Comparison of ENCODE assay signal across 2 cellular contexts in genomic region chr4:89283975-89284556, GRCh38.
TF ChIP-seq lines count a peak whose summit lies in the region.

No MANE protein-coding gene starts in this region.

TF ChIP-seq in K562, 482 proteins besides CTCF, POLR2A, EP300 and RAD21 (continued from another document):
- TF ChIP-seq REST (CRISPR knock-in tag; IDR thresholded peaks at IDR 0.05; ENCODE audit: low read depth) (no peak), TEAD2 (tag; IDR thresholded peaks at IDR 0.05) (no peak), TFAM (CRISPR knock-in tag; conservative IDR thresholded peaks at IDR 0.05) (no peak), RBM17 (IDR thresholded peaks at IDR 0.05; ENCODE audit: borderline replicate concordance, low read depth, low read length) (no peak)
- TF ChIP-seq, protein P1, sequence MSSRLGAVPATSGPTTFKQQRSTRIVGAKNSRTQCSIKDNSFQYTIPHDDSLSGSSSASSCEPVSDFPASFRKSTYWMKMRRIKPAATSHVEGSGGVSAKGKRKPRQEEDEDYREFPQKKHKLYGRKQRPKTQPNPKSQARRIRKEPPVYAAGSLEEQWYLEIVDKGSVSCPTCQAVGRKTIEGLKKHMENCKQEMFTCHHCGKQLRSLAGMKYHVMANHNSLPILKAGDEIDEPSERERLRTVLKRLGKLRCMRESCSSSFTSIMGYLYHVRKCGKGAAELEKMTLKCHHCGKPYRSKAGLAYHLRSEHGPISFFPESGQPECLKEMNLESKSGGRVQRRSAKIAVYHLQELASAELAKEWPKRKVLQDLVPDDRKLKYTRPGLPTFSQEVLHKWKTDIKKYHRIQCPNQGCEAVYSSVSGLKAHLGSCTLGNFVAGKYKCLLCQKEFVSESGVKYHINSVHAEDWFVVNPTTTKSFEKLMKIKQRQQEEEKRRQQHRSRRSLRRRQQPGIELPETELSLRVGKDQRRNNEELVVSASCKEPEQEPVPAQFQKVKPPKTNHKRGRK (tag; IDR thresholded peaks at IDR 0.05), result no peak

TF ChIP-seq in GM12891, 5 proteins besides CTCF, POLR2A, EP300 and RAD21 (continued from another document):
- no peak for TF ChIP-seq SPI1 (IDR thresholded peaks at IDR 0.05; ENCODE audit: low read depth, low read length)
- no peak for TF ChIP-seq TAF1 (IDR thresholded peaks at IDR 0.05; ENCODE audit: low read depth, low read length)
- TF ChIP-seq POU2F2 (IDR thresholded peaks at IDR 0.05; ENCODE audit: low read depth, low read length), result no peak
